Comparison of ENCODE assay signal across 21 cellular contexts in the genomic region with DNA sequence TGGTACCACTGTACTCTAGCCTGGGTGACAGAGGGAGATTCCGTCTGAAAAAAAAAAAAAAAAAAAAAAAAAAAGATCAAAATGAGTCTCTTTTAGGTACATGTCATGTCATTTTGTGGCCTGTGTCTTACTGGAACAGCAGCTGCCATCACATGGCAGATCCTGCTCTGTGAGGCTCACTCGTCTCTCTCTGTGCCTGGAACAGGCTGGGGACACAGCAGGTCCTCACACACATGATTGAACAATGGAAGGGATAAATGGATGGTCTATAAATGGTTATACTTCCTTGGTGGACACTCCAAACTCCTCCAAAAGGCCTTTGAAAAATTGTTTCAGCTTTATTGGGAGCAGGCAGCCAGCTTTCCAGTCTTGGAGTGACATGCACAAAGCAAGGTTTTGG.
DNase-seq lines count a peak whose midpoint lies in the region; ATAC-seq and TF ChIP-seq lines count a peak whose summit lies in the region.
"Had no signal": no experiment of that assay in that cellular context is flagged by ENCODE, and none has a peak within 500 bp of the region (broad histone marks: within the 10 kb centered on the region; RNA-seq: fewer than 3 reads in every experiment).

No MANE protein-coding gene starts in this region.

- H3K9me3 Mint-ChIP-seq in endodermal cell: peaks cover 20% of the 10 kb centered on the region
- H3K9me3 Mint-ChIP-seq in neural progenitor cell: peaks cover 19% of the 10 kb centered on the region
- H3K9me3 Mint-ChIP-seq: CD8-positive, alpha-beta T cell; HFFc6 had no signal

- H3K4me1 Mint-ChIP-seq in endodermal cell (peaks cover 37% of the 10 kb centered on the region), neural progenitor cell (peaks cover 73% of the 10 kb centered on the region)
- H3K4me1 Mint-ChIP-seq: B cell; CD4-positive, CD25-positive, alpha-beta regulatory T cell had no signal

- no peak overlapping the region for H3K4me3 ChIP-seq in endodermal cell (ENCODE audit: low read length)
- H3K4me3 ChIP-seq in neural progenitor cell: no peak overlapping the region
- H3K4me3 ChIP-seq in heart right ventricle: no peak overlapping the region
- H3K4me3 ChIP-seq: BLaER1, GM12878, GM23338, HAP-1 had no signal

- peaks cover 3% of the 10 kb centered on the region for H3F3A ChIP-seq in neural progenitor cell (ENCODE audit: low read depth)

- no peak overlapping the region for H3K27ac ChIP-seq in endodermal cell (ENCODE audit: low read depth, low read length)
- H3K27ac ChIP-seq in neural progenitor cell: no peak overlapping the region
- H3K27ac ChIP-seq in heart right ventricle: no peak overlapping the region
- H3K27ac ChIP-seq: 22Rv1, BLaER1, C4-2B had no signal

- no peaks in the 10 kb centered on the region for H3K36me3 ChIP-seq in endodermal cell (ENCODE audit: control insufficient read depth, insufficient read depth, low read length)
- H3K36me3 ChIP-seq in neural progenitor cell: no peaks in the 10 kb centered on the region
- no peaks in the 10 kb centered on the region for H3K36me3 ChIP-seq in heart right ventricle
- H3K36me3 ChIP-seq: HAP-1 had no signal

- intact Hi-C loops in heart right ventricle (cut with DNase I): no loop called here

- ATAC-seq in heart right ventricle: no peak
- ATAC-seq: CD8-positive, alpha-beta T cell; GM12878; GM23338 had no signal

- H3K27me3 ChIP-seq in endodermal cell (ENCODE audit: control insufficient read depth, insufficient read depth, low read length, poor library complexity, severe bottlenecking) (no peaks in the 10 kb centered on the region), neural progenitor cell (no peaks in the 10 kb centered on the region), heart right ventricle (no peaks in the 10 kb centered on the region)
- H3K27me3 ChIP-seq: BLaER1 had no signal

- in situ Hi-C loops in G401 (cut with HindIII; ENCODE audit: low sequenced_read_pairs): no loop called here

- DNase-seq in G401 (ENCODE audit: low spot score): peak; percentile 76
- DNase-seq in cerebellar cortex (ENCODE audit: low spot score): peak; percentile 71
- DNase-seq in endodermal cell: peak; percentile 26
- DNase-seq in neural progenitor cell (ENCODE audit: low spot score): no peak
- no peak for DNase-seq in OCI-M1 (lab: John Stamatoyannopoulos, UW)
- no peak for DNase-seq in NCI-H226
- DNase-seq in heart right ventricle: no peak
- DNase-seq: Caco-2; CD4-positive, CD25-positive, alpha-beta regulatory T cell; CD8-positive, alpha-beta T cell; DMS153; DND-41; GDM1; HFFc6 had no signal

- H3K9ac ChIP-seq in endodermal cell (ENCODE audit: extremely low read depth, low read length, poor library complexity, severe bottlenecking): no peak overlapping the region
- H3K9ac ChIP-seq in neural progenitor cell: no peak overlapping the region
- H3K9ac ChIP-seq: BLaER1 had no signal

- 85% methylated on average over 2 of the region's 2 CpGs; no CpG with 5 or more reads in 1 of the 2 experiments for WGBS in endodermal cell (ENCODE audit: insufficient coverage in 1 of 2, insufficient read length in 1 of 2), 2 experiments
- 72 to 76% methylated on average over 2 of the region's 2 CpGs for WGBS in heart right ventricle, 2 donors

- H3K9me3 ChIP-seq in endodermal cell (ENCODE audit: control insufficient read depth, low read length): peaks cover 18% of the 10 kb centered on the region
- H3K9me3 ChIP-seq in neural progenitor cell (ENCODE audit: low read depth): no peaks in the 10 kb centered on the region
- H3K9me3 ChIP-seq in heart right ventricle: no peaks in the 10 kb centered on the region
- H3K9me3 ChIP-seq: Caco-2 had no signal

- H3K27ac Mint-ChIP-seq in endodermal cell (no peak overlapping the region), neural progenitor cell (peak overlapping the region; percentile 87)
- H3K27ac Mint-ChIP-seq: B cell; CD4-positive, CD25-positive, alpha-beta regulatory T cell; CD8-positive, alpha-beta T cell; GM23338; HFFc6 had no signal

- H3K4me1 ChIP-seq in endodermal cell (ENCODE audit: control insufficient read depth, insufficient read depth, low read length): peaks cover 2% of the 10 kb centered on the region
- H3K4me1 ChIP-seq in neural progenitor cell: peaks cover 42% of the 10 kb centered on the region
- H3K4me1 ChIP-seq in heart right ventricle: peaks cover 0 to 17% (median 11%) of the 10 kb centered on the region in 9 donors
- H3K4me1 ChIP-seq: BLaER1, HAP-1 had no signal

- H3K36me3 Mint-ChIP-seq in endodermal cell (ENCODE audit: low read depth) (peaks cover 6% of the 10 kb centered on the region), neural progenitor cell (peaks cover 7% of the 10 kb centered on the region)
- H3K36me3 Mint-ChIP-seq: CD4-positive, CD25-positive, alpha-beta regulatory T cell; CD8-positive, alpha-beta T cell had no signal

- H3K4me2 ChIP-seq in neural progenitor cell: no peak overlapping the region
- H3K4me2 ChIP-seq: BLaER1 had no signal

- H4K20me1 ChIP-seq in neural progenitor cell (ENCODE audit: low read depth): no peaks in the 10 kb centered on the region
- H4K20me1 ChIP-seq: BLaER1 had no signal

- peaks cover 4% of the 10 kb centered on the region for H3K27me3 Mint-ChIP-seq in endodermal cell (ENCODE audit: insufficient read depth)
- peaks cover 36% of the 10 kb centered on the region for H3K27me3 Mint-ChIP-seq in neural progenitor cell (ENCODE audit: insufficient read depth, low read depth)
- H3K27me3 Mint-ChIP-seq: CD4-positive, CD25-positive, alpha-beta regulatory T cell had no signal

- no peak overlapping the region for H2AFZ ChIP-seq in neural progenitor cell (replicated peaks)
- H2AFZ ChIP-seq: GM23338 had no signal

- H3K4me3 Mint-ChIP-seq in endodermal cell (no peak overlapping the region), neural progenitor cell (no peak overlapping the region)
- H3K4me3 Mint-ChIP-seq: B cell; CD8-positive, alpha-beta T cell; GM23338; HFFc6 had no signal

- no peaks in the 10 kb centered on the region for H3K79me2 ChIP-seq in neural progenitor cell (ENCODE audit: low read depth)

- TF ChIP-seq CTCF in endodermal cell (conservative IDR thresholded peaks at IDR 0.05) (no peak), neural progenitor cell (IDR thresholded peaks at IDR 0.05) (no peak), heart right ventricle (IDR thresholded peaks at IDR 0.05) (no peak)

Comparison
In these comparisons a context has a peak if more than half of its experiments do, and no peak if none do; other contexts are left out.
1. DNase-seq: peak in G401 (single experiment), cerebellar cortex (single experiment) and endodermal cell (single experiment); none in neural progenitor cell (single experiment), OCI-M1 (single experiment), NCI-H226 (single experiment) and heart right ventricle (0 of 2).